ENCODE assay signal across 10 cellular contexts in genomic region chr21:42235593-42235992, GRCh38. TPM values are rescaled to one million over a fixed set of nuclear protein-coding genes. Genes with fewer than 3 reads are reported as not detected.
A peak's percentile ranks its signal among the peaks of the same experiment; 100 is the strongest.
DNase-seq lines count a peak whose midpoint lies in the region; ATAC-seq and TF ChIP-seq lines count a peak whose summit lies in the region.
"Had no signal": no experiment of that assay in that cellular context is flagged by ENCODE, and none has a peak within 500 bp of the region (broad histone marks: within the 10 kb centered on the region; RNA-seq: fewer than 3 reads in every experiment).

No MANE protein-coding gene starts in this region.

- POLR2A ChIA-PET in CD8-positive, alpha-beta T cell (lab: Charles Lee) = interaction anchor here (1.1 to 1.2 kb wide), 2 partner anchors 8 to 47 kb away, joined by 3 read pairs; no protein-coding TSS in a partner anchor
- POLR2A ChIA-PET in PC-9 (lab: Charles Lee; ENCODE audit: unreplicated experiment) = no interaction called here

- H2AFZ ChIP-seq in PC-9 (no peak overlapping the region), parathyroid adenoma (no peak overlapping the region)

- H3K4me2 ChIP-seq in PC-9 = peak overlapping the region; percentile 74; the same call in 1 of the 2 replicates
- peak overlapping the region; percentile 71 for H3K4me2 ChIP-seq in parathyroid adenoma (ENCODE audit: low read length)

- no peak for TF ChIP-seq CTCF in CD8-positive, alpha-beta T cell (IDR thresholded peaks at IDR 0.05)
- TF ChIP-seq CTCF in PC-9 (conservative IDR thresholded peaks at IDR 0.05) (no peak), parathyroid adenoma (IDR thresholded peaks at IDR 0.05) (no peak), foreskin fibroblast (IDR thresholded peaks at IDR 0.05; ENCODE audit: low read depth, low read length) (no peak)

- H3K27ac Mint-ChIP-seq in CD8-positive, alpha-beta T cell = peak overlapping the region; percentile 93
- peak overlapping the region; percentile 92 to 95 for H3K27ac Mint-ChIP-seq in effector memory CD8-positive, alpha-beta T cell

- no peaks in the 10 kb centered on the region for H3K27me3 ChIP-seq in CD8-positive, alpha-beta T cell (ENCODE audit: insufficient read depth, low read length)
- H3K27me3 ChIP-seq in PC-9 (ENCODE audit: insufficient read depth, low read depth) = no peaks in the 10 kb centered on the region
- no peaks in the 10 kb centered on the region for H3K27me3 ChIP-seq in parathyroid adenoma (ENCODE audit: control insufficient read depth, insufficient read depth, low read length)

- H3K27me3 Mint-ChIP-seq in CD8-positive, alpha-beta T cell (ENCODE audit: low read depth) = no peaks in the 10 kb centered on the region
- no peaks in the 10 kb centered on the region for H3K27me3 Mint-ChIP-seq in effector memory CD8-positive, alpha-beta T cell

- H4K20me1 ChIP-seq in PC-9 (ENCODE audit: insufficient read depth) = no peaks in the 10 kb centered on the region

- no peaks in the 10 kb centered on the region for H3K36me3 Mint-ChIP-seq in CD8-positive, alpha-beta T cell
- H3K36me3 Mint-ChIP-seq in effector memory CD8-positive, alpha-beta T cell (ENCODE audit: insufficient read depth) = peaks cover 56% of the 10 kb centered on the region

- H3K9me2 ChIP-seq in PC-9 (ENCODE audit: insufficient read depth) = no peaks in the 10 kb centered on the region

- H3F3A ChIP-seq in PC-9 (ENCODE audit: insufficient read depth, low read depth) = peaks cover 10% of the 10 kb centered on the region; the same call in 1 of the 2 replicates

- no peaks in the 10 kb centered on the region for H3K36me3 ChIP-seq in CD8-positive, alpha-beta T cell (ENCODE audit: insufficient read depth, low read length)
- H3K36me3 ChIP-seq in PC-9 (ENCODE audit: low read depth) (no peaks in the 10 kb centered on the region), parathyroid adenoma (ENCODE audit: control insufficient read depth, insufficient read depth, low read length) (no peaks in the 10 kb centered on the region)

- H3K27ac ChIP-seq in CD8-positive, alpha-beta T cell (ENCODE audit: low read depth, low read length) = peak overlapping the region; percentile 69
- no peak overlapping the region for H3K27ac ChIP-seq in PC-9
- peak overlapping the region; percentile 47 for H3K27ac ChIP-seq in parathyroid adenoma

- H3K4me3 ChIP-seq in CD8-positive, alpha-beta T cell (ENCODE audit: low read depth, low read length) = no peak overlapping the region
- H3K4me3 ChIP-seq in PC-9 (no peak overlapping the region), parathyroid adenoma (ENCODE audit: low read depth, low read length) (peak overlapping the region; percentile 15), foreskin fibroblast (ENCODE audit: low read depth in 1 of 2, low read length in 2 of 2) (no peak overlapping the region)

- intact Hi-C loops in CD8-positive, alpha-beta T cell (cut with DNase I, micrococcal nuclease) = loop anchor here (2.0 to 10.0 kb wide), 5 partner anchors 35 to 221 kb away; partner anchors contain the start of gene ZBTB21 (in 1 of the 2)
- intact Hi-C loops in PC-9 (cut with micrococcal nuclease; ENCODE audit: unreplicated experiment) = no loop called here

- H3K9me3 ChIP-seq in CD8-positive, alpha-beta T cell (ENCODE audit: low read length) = no peaks in the 10 kb centered on the region
- H3K9me3 ChIP-seq in PC-9 (ENCODE audit: insufficient read depth, low read depth) (no peaks in the 10 kb centered on the region), parathyroid adenoma (ENCODE audit: control insufficient read depth, low read length) (no peaks in the 10 kb centered on the region)

- peaks cover 86% of the 10 kb centered on the region for H3K4me1 Mint-ChIP-seq in CD8-positive, alpha-beta T cell (ENCODE audit: low read depth)
- peaks cover 64 to 67% of the 10 kb centered on the region in 2 donors for H3K4me1 Mint-ChIP-seq in effector memory CD8-positive, alpha-beta T cell (ENCODE audit: low read depth in 2 of 2)

- H3K4me3 Mint-ChIP-seq in CD8-positive, alpha-beta T cell = peak overlapping the region; percentile 78
- H3K4me3 Mint-ChIP-seq in effector memory CD8-positive, alpha-beta T cell = peak overlapping the region; percentile 79 to 84

- no peak for DNase-seq in CD8-positive, alpha-beta T cell
- DNase-seq in PC-9 = no peak
- DNase-seq in effector memory CD8-positive, alpha-beta T cell = no peak
- DNase-seq in foreskin fibroblast = no peak
- no peak for DNase-seq in NCI-H1930 (lab: John Stamatoyannopoulos, UW)
- DNase-seq: activated CD4-positive, CD25-positive, alpha-beta regulatory T cell treated with anti-CD3 and anti-CD28 coated beads, Interleukin-2, amount 50 U/mL, for 72 hours; NCI-H524 treated with DMSO at 0.1 percent for 48 hours had no signal

- BruUV-seq in PC-9 (replicated peaks; lab: Mats Ljungman, UMichigan) = no TSS peak

- H3K9me3 Mint-ChIP-seq in CD8-positive, alpha-beta T cell = no peaks in the 10 kb centered on the region
- no peaks in the 10 kb centered on the region for H3K9me3 Mint-ChIP-seq in effector memory CD8-positive, alpha-beta T cell

- H3K9ac ChIP-seq in parathyroid adenoma = no peak overlapping the region

- peaks cover 84% of the 10 kb centered on the region for H3K4me1 ChIP-seq in CD8-positive, alpha-beta T cell (ENCODE audit: insufficient read depth, low read length)
- H3K4me1 ChIP-seq in PC-9 (replicated peaks; ENCODE audit: insufficient read depth) (peaks cover 36% of the 10 kb centered on the region), parathyroid adenoma (peaks cover 37% of the 10 kb centered on the region)

- CTCF ChIA-PET in CD8-positive, alpha-beta T cell (lab: Charles Lee) = interaction anchor here (0.7 to 4.2 kb wide), 3 partner anchors 15 to 90 kb away, joined by 3 to 33 read pairs (median 5); no protein-coding TSS in a partner anchor
- CTCF ChIA-PET in PC-9 (lab: Charles Lee) = no interaction called here

- H3K79me2 ChIP-seq in PC-9 (ENCODE audit: low read depth) (no peaks in the 10 kb centered on the region), parathyroid adenoma (no peaks in the 10 kb centered on the region)

- no peak for ATAC-seq in CD8-positive, alpha-beta T cell
- ATAC-seq in effector memory CD8-positive, alpha-beta T cell (replicated peaks) = no peak
- ATAC-seq in HG02678 (IDR thresholded peaks at IDR 0.05; ENCODE audit: unreplicated experiment) (no peak), GM18858 (IDR thresholded peaks at IDR 0.05; ENCODE audit: unreplicated experiment) (no peak)

RNA-seq across cellular contexts. Expression of gene ABCG1, which starts 16.7 kb away (rescaled TPM):
- 100 to 1,000 TPM; 119 to 123 TPM for total RNA-seq in CD8-positive, alpha-beta T cell
- total RNA-seq in PC-9 (2021) = 4.4 and 5.6 TPM in 2 replicates

Comparison
In these comparisons a context has a peak if more than half of its experiments do, and no peak if none do; other contexts are left out.
1. RNA of gene ABCG1, which starts 16.7 kb away (total RNA-seq): 119 to 123 TPM in CD8-positive, alpha-beta T cell; 4.4 to 5.6 TPM in PC-9; every median in the first group is over 10 times any median in the second.